ENCODE assay signal across 8 cellular contexts in the genomic region with DNA sequence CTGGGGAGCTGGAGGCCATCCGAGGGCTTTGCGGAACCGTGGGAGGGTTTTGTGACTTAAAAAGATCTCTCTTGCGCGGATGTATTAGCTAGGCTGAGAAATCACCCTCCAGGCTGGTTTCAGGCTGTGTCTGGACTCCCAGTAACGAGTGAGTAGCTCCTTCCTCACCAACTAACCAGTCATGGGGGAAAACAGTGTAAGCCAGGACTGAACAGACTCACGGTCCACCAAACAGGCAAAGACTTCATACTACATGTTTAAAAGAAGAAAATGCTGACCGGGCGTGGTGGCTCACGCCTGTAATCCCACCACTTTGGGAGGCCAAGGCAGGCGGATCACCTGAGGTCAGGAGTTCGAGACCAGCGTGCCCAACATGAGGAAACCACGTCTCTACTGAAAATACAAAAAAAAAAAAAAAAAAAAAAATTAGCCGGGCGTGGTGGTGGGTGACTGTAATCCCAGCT. TPM values are rescaled to one million over a fixed set of nuclear protein-coding genes. Genes with fewer than 3 reads are reported as not detected.
DNase-seq lines count a peak whose midpoint lies in the region; ATAC-seq and TF ChIP-seq lines count a peak whose summit lies in the region.

No MANE protein-coding gene starts in this region.

- DNase-seq in WERI-Rb-1 = no peak
- DNase-seq in foreskin keratinocyte = peak in 1 of 2 donors; percentile 5
- no peak for DNase-seq in sigmoid colon
- no peak for DNase-seq in 8988T
- no peak for DNase-seq in NCI-H82 (lab: John Stamatoyannopoulos, UW)
- DNase-seq in NCI-H1436 (lab: John Stamatoyannopoulos, UW) = no peak
- no peak for DNase-seq in NCI-H2171 (lab: John Stamatoyannopoulos, UW)

- H3K36me3 ChIP-seq in WERI-Rb-1 (peaks cover 3% of the 10 kb centered on the region), sigmoid colon (peaks cover under 1 to 12% (median 6%) of the 10 kb centered on the region in 4 donors)

- no peak for TF ChIP-seq EP300 in sigmoid colon (IDR thresholded peaks at IDR 0.05)

- H3K27ac ChIP-seq in WERI-Rb-1 = peak overlapping the region; percentile 69; the same call in 1 of the 2 replicates
- H3K27ac ChIP-seq in foreskin keratinocyte = peak overlapping the region; percentile 89
- H3K27ac ChIP-seq in sigmoid colon = peak overlapping the region; percentile 92 to 99 (median 94)

- intact Hi-C loops in sigmoid colon (cut with DNase I) = no loop called here

- H3K27me3 ChIP-seq in WERI-Rb-1 (ENCODE audit: insufficient read depth, low read depth, severe bottlenecking) (no peaks in the 10 kb centered on the region), foreskin keratinocyte (no peaks in the 10 kb centered on the region), sigmoid colon (no peaks in the 10 kb centered on the region)

- no peak for TF ChIP-seq POLR2A in sigmoid colon (IDR thresholded peaks at IDR 0.05)

- peaks cover 5% of the 10 kb centered on the region for H3K4me1 ChIP-seq in foreskin keratinocyte
- peaks cover 0 to 48% (median 43%) of the 10 kb centered on the region in 4 donors for H3K4me1 ChIP-seq in sigmoid colon

- no peak for TF ChIP-seq CTCF in WERI-Rb-1 (IDR thresholded peaks at IDR 0.05; ENCODE audit: low read depth, low read length)
- no peak for TF ChIP-seq CTCF in foreskin keratinocyte (conservative IDR thresholded peaks at IDR 0.05)
- TF ChIP-seq CTCF in sigmoid colon (IDR thresholded peaks at IDR 0.05) = no peak

- H3K9me3 ChIP-seq in WERI-Rb-1 (ENCODE audit: severe bottlenecking) (no peaks in the 10 kb centered on the region), sigmoid colon (no peaks in the 10 kb centered on the region)

- H3K4me3 ChIP-seq in WERI-Rb-1 (ENCODE audit: low read depth, low read length) (peak overlapping the region; percentile 99), sigmoid colon (peak overlapping the region; percentile 81 to 98 (median 88))

- ATAC-seq in GM21723 (IDR thresholded peaks at IDR 0.05; ENCODE audit: unreplicated experiment) (peak; percentile 5), foreskin keratinocyte (peak; percentile 49)

- WGBS in sigmoid colon, 2 donors = 20 to 41% methylated on average over 16 of the region's 16 CpGs

RNA-seq across cellular contexts. Expression of a gene that starts 0.8 kb away (rescaled TPM):
- total RNA-seq in foreskin keratinocyte (21.3 and 25.8 TPM in 2 replicates), sigmoid colon (10 to 100 TPM; 17.1 to 24.6 (median 19.8) TPM)
- polyA plus RNA-seq in foreskin keratinocyte (21.8 and 29.1 TPM in 2 replicates), sigmoid colon (10 to 100 TPM; 16.8 to 66.0 (median 20.3) TPM)
